In the genomic region with DNA sequence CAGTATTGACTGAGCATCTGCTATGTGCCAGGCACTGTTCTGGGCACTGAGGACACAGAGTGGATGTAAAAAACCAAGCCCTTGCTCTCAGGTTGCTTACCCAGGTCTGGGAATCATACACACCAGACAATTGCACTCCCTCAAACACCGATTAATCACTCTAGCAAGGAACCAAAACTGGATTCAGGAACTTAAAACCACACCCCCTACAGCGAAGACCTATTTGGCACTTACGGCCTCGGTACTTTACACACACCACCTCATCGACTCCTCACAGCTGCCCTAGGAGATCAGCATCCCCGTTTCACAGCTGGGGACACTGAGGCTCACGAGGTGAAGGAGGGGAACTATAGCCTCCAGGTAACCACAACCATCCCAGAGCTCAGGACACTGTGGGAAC, we compare ENCODE assay signal across 10 cellular contexts. TPM values are rescaled to one million over a fixed set of nuclear protein-coding genes. Genes with fewer than 3 reads are reported as not detected.
DNase-seq lines count a peak whose midpoint lies in the region; ATAC-seq and TF ChIP-seq lines count a peak whose summit lies in the region.
"Had no signal": no experiment of that assay in that cellular context is flagged by ENCODE, and none has a peak within 500 bp of the region (broad histone marks: within the 10 kb centered on the region; RNA-seq: fewer than 3 reads in every experiment).

No MANE protein-coding gene starts in this region.

- TF ChIP-seq EP300 in ovary (IDR thresholded peaks at IDR 0.05) = no peak

- CTCF ChIA-PET in RWPE1 (lab: Yijun Ruan, JAX) = interaction anchor here (2.7 kb wide), 1 partner anchor 26 kb away, joined by 11 read pairs; no protein-coding TSS in a partner anchor

- ATAC-seq in GM18907 (IDR thresholded peaks at IDR 0.05; ENCODE audit: unreplicated experiment) = no peak

- H3K9me3 ChIP-seq in ovary = no peaks in the 10 kb centered on the region

- TF ChIP-seq CTCF in GM06990 (IDR thresholded peaks at IDR 0.05; ENCODE audit: insufficient read depth, low read length, poor library complexity, severe bottlenecking) (no peak), RWPE1 (conservative IDR thresholded peaks at IDR 0.05; ENCODE audit: low read depth) (no peak), epithelial cell of proximal tubule (conservative IDR thresholded peaks at IDR 0.05; ENCODE audit: low read depth, low read length) (no peak), ovary (IDR thresholded peaks at IDR 0.05) (no peak), GM10266 (IDR thresholded peaks at IDR 0.05; ENCODE audit: control insufficient read depth, insufficient read depth, low read depth, missing control alignments) (no peak)

- 71 to 72% (median 72%) methylated on average over 7 of the region's 7 CpGs for WGBS in ovary, 3 donors

- H3K4me3 ChIP-seq in GM06990 (replicated peaks; ENCODE audit: low read depth, low read length) (peak overlapping the region; percentile 21), epithelial cell of proximal tubule (ENCODE audit: low read depth, low read length) (peak overlapping the region; percentile 69), ovary (peak overlapping the region; percentile 68)

- DNase-seq in GM06990 (ENCODE audit: extremely low read depth, insufficient read length) (no peak), RWPE1 (ENCODE audit: low spot score) (no peak), epithelial cell of proximal tubule (ENCODE audit: low read depth) (no peak), ovary (no peak), medulla oblongata (ENCODE audit: extremely low spot score) (no peak), GM10266 (ENCODE audit: extremely low spot score) (no peak)
- no peak for DNase-seq in stimulated activated CD4-positive, alpha-beta T cell treated with anti-CD3 and anti-CD28 coated beads, Interleukin-1b, Interleukin-23, amount 100 ng/mL, for 48 hours
- DNase-seq: effector CD8-positive, alpha-beta T cell; NCI-H748 treated with DMSO at 0.1 percent for 48 hours had no signal

- H3K36me3 ChIP-seq in GM06990 (ENCODE audit: control insufficient read depth, insufficient read depth, low read length) (no peaks in the 10 kb centered on the region; the same call in 1 of the 2 replicates), ovary (no peaks in the 10 kb centered on the region)

- POLR2A ChIA-PET in RWPE1 (lab: Yijun Ruan, JAX; ENCODE audit: low non-redundant PET) = interaction anchor here (0.6 kb wide), 1 partner anchor 36 kb away, joined by 3 read pairs; no protein-coding TSS in a partner anchor

- no peaks in the 10 kb centered on the region for H3K27me3 ChIP-seq in GM06990 (replicated peaks; ENCODE audit: control insufficient read depth, insufficient read depth, low read length)
- no peaks in the 10 kb centered on the region for H3K27me3 ChIP-seq in ovary

- H3K27ac ChIP-seq in RWPE1 (peak overlapping the region; percentile 70), ovary (no peak overlapping the region)

- intact Hi-C loops in ovary (cut with DNase I) = loop anchor here in 1 of 4 donors (1.0 kb wide), 1 partner anchor 45 kb away; no protein-coding TSS in a partner anchor

- no peak for TF ChIP-seq POLR2A in ovary (IDR thresholded peaks at IDR 0.05)

- peaks cover 4% of the 10 kb centered on the region for H3K4me1 ChIP-seq in ovary (ENCODE audit: insufficient read depth)

RNA-seq across cellular contexts. Expression of gene GLTP, which starts 1.6 kb away (rescaled TPM):
- total RNA-seq in epithelial cell of proximal tubule = 35.1 and 43.5 TPM in 2 replicates
- 10 to 100 TPM; 15.5 to 36.7 (median 26.3) TPM for total RNA-seq in ovary
- 10 to 100 TPM; 17.2 to 37.2 TPM for polyA plus RNA-seq in ovary

RNA-seq across cellular contexts. Expression of gene TCHP, which starts 21.3 kb away (rescaled TPM):
- total RNA-seq in epithelial cell of proximal tubule (20.0 and 37.5 TPM in 2 replicates), ovary (10 to 100 TPM; 14.8 to 21.6 (median 19.9) TPM)
- polyA plus RNA-seq in ovary = 10 to 100 TPM; 11.2 to 15.2 TPM

RNA-seq across cellular contexts. Expression of gene TRPV4, which starts 45.6 kb away (rescaled TPM):
- total RNA-seq in epithelial cell of proximal tubule (1.4 and 2.2 TPM in 2 replicates), ovary (1 to 10 TPM in 1 of 7 donors, under 1 TPM in 5, not detected in 1; 0.12 to 2.4 (median 0.35) TPM)
- under 1 TPM; 0.53 to 0.95 TPM for polyA plus RNA-seq in ovary
